ENCODE assay signal across 15 cellular contexts in genomic region chr6:43840490-43841218, GRCh38.
DNase-seq lines count a peak whose midpoint lies in the region; ATAC-seq and TF ChIP-seq lines count a peak whose summit lies in the region.
"Had no signal": no experiment of that assay in that cellular context is flagged by ENCODE, and none has a peak within 500 bp of the region (broad histone marks: within the 10 kb centered on the region; RNA-seq: fewer than 3 reads in every experiment).

No MANE protein-coding gene starts in this region.

- WGBS in body of pancreas, 2 donors = 60 to 67% methylated on average over 5 of the region's 5 CpGs

- no peaks in the 10 kb centered on the region for H3K36me3 Mint-ChIP-seq in CD8-positive, alpha-beta T cell

- H3K9me3 Mint-ChIP-seq in CD8-positive, alpha-beta T cell = no peaks in the 10 kb centered on the region

- CTCF ChIA-PET in CD8-positive, alpha-beta T cell (lab: Charles Lee) = interaction anchor here (1.6 kb wide), 1 partner anchor 15 kb away, joined by 5 read pairs; no protein-coding TSS in a partner anchor

- no peak overlapping the region for H3K4me3 Mint-ChIP-seq in CD8-positive, alpha-beta T cell

- H3K4me1 ChIP-seq in body of pancreas = peaks cover 40% of the 10 kb centered on the region
- H3K4me1 ChIP-seq in CD8-positive, alpha-beta T cell (ENCODE audit: insufficient read depth, low read length) = no peaks in the 10 kb centered on the region
- H3K4me1 ChIP-seq: HAP-1 had no signal

- DNase-seq in H4 (ENCODE audit: low spot score) (peak; percentile 49), body of pancreas (no peak), fibroblast of villous mesenchyme (ENCODE audit: low read depth) (peak; percentile 89), NOMO-1 (lab: John Stamatoyannopoulos, UW; ENCODE audit: unreplicated experiment in 2 of 2) (no peak), GDM1 (lab: John Stamatoyannopoulos, UW) (no peak), DMS153 (lab: John Stamatoyannopoulos, UW) (no peak)
- no peak for DNase-seq in CD8-positive, alpha-beta T cell
- DNase-seq: C1 segment of cervical spinal cord, Kasumi-1, NCI-H1436 treated with DMSO at 0.1 percent for 48 hours, NCI-H2081 treated with DMSO at 0.1 percent for 48 hours, NCI-H524, OCI-M1, SK-N-SH had no signal

- no peaks in the 10 kb centered on the region for H3K36me3 ChIP-seq in body of pancreas (replicated peaks in 1 of 2; ENCODE audit: insufficient read depth in 1 of 2, low read depth in 2 of 2)
- no peaks in the 10 kb centered on the region for H3K36me3 ChIP-seq in CD8-positive, alpha-beta T cell (ENCODE audit: insufficient read depth, low read length)
- H3K36me3 ChIP-seq: HAP-1 had no signal

- no peaks in the 10 kb centered on the region for H3K27me3 ChIP-seq in body of pancreas
- H3K27me3 ChIP-seq in CD8-positive, alpha-beta T cell (ENCODE audit: insufficient read depth, low read length) = no peaks in the 10 kb centered on the region

- no peak for ATAC-seq in body of pancreas
- ATAC-seq in CD8-positive, alpha-beta T cell = no peak

- intact Hi-C loops in body of pancreas (cut with DNase I) = loop anchor here (5.0 kb wide), 1 partner anchor 63 kb away; no protein-coding TSS in a partner anchor
- intact Hi-C loops in CD8-positive, alpha-beta T cell (cut with DNase I, micrococcal nuclease) = no loop called here

- H3K4me3 ChIP-seq in body of pancreas (no peak overlapping the region), fibroblast of villous mesenchyme (ENCODE audit: low read depth, low read length) (no peak overlapping the region)
- no peak overlapping the region for H3K4me3 ChIP-seq in CD8-positive, alpha-beta T cell (ENCODE audit: low read depth, low read length)
- H3K4me3 ChIP-seq: HAP-1 had no signal

- H3K4me1 Mint-ChIP-seq in CD8-positive, alpha-beta T cell (ENCODE audit: low read depth) = no peaks in the 10 kb centered on the region

- no peaks in the 10 kb centered on the region for H3K9me3 ChIP-seq in body of pancreas
- H3K9me3 ChIP-seq in CD8-positive, alpha-beta T cell (ENCODE audit: low read length) = no peaks in the 10 kb centered on the region
- H3K9me3 ChIP-seq: HAP-1, SK-N-SH had no signal

- TF ChIP-seq CTCF in body of pancreas (IDR thresholded peaks at IDR 0.05) (no peak), fibroblast of villous mesenchyme (IDR thresholded peaks at IDR 0.05; ENCODE audit: insufficient read depth, low read depth, low read length) (no peak)
- no peak for TF ChIP-seq CTCF in CD8-positive, alpha-beta T cell (IDR thresholded peaks at IDR 0.05)

- POLR2A ChIA-PET in CD8-positive, alpha-beta T cell (lab: Charles Lee) = no interaction called here

- no peak overlapping the region for H3K27ac Mint-ChIP-seq in CD8-positive, alpha-beta T cell

- H3K27me3 Mint-ChIP-seq in CD8-positive, alpha-beta T cell (ENCODE audit: low read depth) = peaks cover 6% of the 10 kb centered on the region

- peak overlapping the region in 3 of 4 donors; percentile 9 to 42 (median 27) for H3K27ac ChIP-seq in body of pancreas
- no peak overlapping the region for H3K27ac ChIP-seq in CD8-positive, alpha-beta T cell (ENCODE audit: low read depth, low read length)

- TF ChIP-seq POLR2A in body of pancreas (IDR thresholded peaks at IDR 0.05) = no peak

Comparison
In these comparisons a context has a peak if more than half of its experiments do, and no peak if none do; other contexts are left out.
1. DNase-seq: peak in H4 (single experiment) and fibroblast of villous mesenchyme (single experiment); none in body of pancreas (0 of 4), NOMO-1 (0 of 2), GDM1 (single experiment), CD8-positive, alpha-beta T cell (0 of 7) and DMS153 (single experiment).